In genomic region chr11:15757299-15757698, GRCh38 we compare ENCODE assay signal across 21 cellular contexts.
A peak's percentile ranks its signal among the peaks of the same experiment; 100 is the strongest.
DNase-seq lines count a peak whose midpoint lies in the region; ATAC-seq, FAIRE-seq and TF ChIP-seq lines count a peak whose summit lies in the region.
"Had no signal": no experiment of that assay in that cellular context is flagged by ENCODE, and none has a peak within 500 bp of the region (broad histone marks: within the 10 kb centered on the region; RNA-seq: fewer than 3 reads in every experiment).

No MANE protein-coding gene starts in this region.

- H3K36me3 Mint-ChIP-seq in activated naive CD4-positive, alpha-beta T cell treated with anti-CD3 and anti-CD28 coated beads, Interleukin-2, amount 10 ng/mL, durations not matched to agents 7 days and 5 days = no peaks in the 10 kb centered on the region
- H3K36me3 Mint-ChIP-seq: CD4-positive, CD25-positive, alpha-beta regulatory T cell had no signal

- H3K4me3 Mint-ChIP-seq in activated naive CD4-positive, alpha-beta T cell treated with anti-CD3 and anti-CD28 coated beads, Interleukin-2, amount 10 ng/mL, durations not matched to agents 7 days and 5 days = no peak overlapping the region

- CTCF ChIA-PET in GM12878 (lab: Yijun Ruan, JAX) = no interaction called here
- CTCF ChIA-PET in activated naive CD4-positive, alpha-beta T cell treated with anti-CD3 and anti-CD28 coated beads, Interleukin-2, amount 10 ng/mL, durations not matched to agents 7 days and 5 days (lab: Charles Lee) = no interaction called here

- H3K4me3 ChIP-seq in GM12878 = no peak overlapping the region
- H3K4me3 ChIP-seq: GM23248, MG63 had no signal

- no peaks in the 10 kb centered on the region for H3K4me1 Mint-ChIP-seq in activated naive CD4-positive, alpha-beta T cell treated with anti-CD3 and anti-CD28 coated beads, Interleukin-2, amount 10 ng/mL, durations not matched to agents 7 days and 5 days
- H3K4me1 Mint-ChIP-seq: CD4-positive, CD25-positive, alpha-beta regulatory T cell had no signal

- SMC1A ChIA-PET in GM12878 (lab: Charles Lee; ENCODE audit: uncharacterized antibody, unreplicated experiment) = no interaction called here

- H3K27me3 Mint-ChIP-seq in activated naive CD4-positive, alpha-beta T cell treated with anti-CD3 and anti-CD28 coated beads, Interleukin-2, amount 10 ng/mL, durations not matched to agents 7 days and 5 days = no peaks in the 10 kb centered on the region
- H3K27me3 Mint-ChIP-seq: CD4-positive, CD25-positive, alpha-beta regulatory T cell had no signal

- H3K4me1 ChIP-seq in GM12878 (ENCODE audit: control insufficient read depth, insufficient read depth, low read length) = 0 out of 2 replicates have a peak, but pooled peaks cover 4% of the 10 kb centered on the region

- no peaks in the 10 kb centered on the region; the same call in 2 of the 3 replicates for H3K9me3 ChIP-seq in GM12878 (replicated peaks; ENCODE audit: control insufficient read depth, insufficient read depth, low read length)
- H3K9me3 ChIP-seq: MG63 had no signal

- TF ChIP-seq POLR2A in GM12878 (IDR thresholded peaks at IDR 0.05; ENCODE audit: low read depth, low read length) = no peak

- H3K9ac ChIP-seq in GM12878 (ENCODE audit: control insufficient read depth, insufficient read depth, low read length) = no peak overlapping the region
- H3K9ac ChIP-seq: GM23248 had no signal

- no peak overlapping the region for H3K27ac Mint-ChIP-seq in activated naive CD4-positive, alpha-beta T cell treated with anti-CD3 and anti-CD28 coated beads, Interleukin-2, amount 10 ng/mL, durations not matched to agents 7 days and 5 days
- H3K27ac Mint-ChIP-seq: CD4-positive, CD25-positive, alpha-beta regulatory T cell had no signal

- ATAC-seq in HG02885 (IDR thresholded peaks at IDR 0.05; ENCODE audit: poor library complexity, unreplicated experiment) = peak; percentile 90
- peak; percentile 90 for ATAC-seq in GM12878
- ATAC-seq: HepG2 had no signal

- H2AFZ ChIP-seq in GM12878 (ENCODE audit: control insufficient read depth, low read depth, low read length) = no peak overlapping the region
- H2AFZ ChIP-seq: GM23248 had no signal

- DNase-seq in CD1c-positive myeloid dendritic cell (ENCODE audit: extremely low spot score) (peak; percentile 7), ELR (ENCODE audit: low read depth) (peak; percentile 14), GM12878 (ENCODE audit: low read depth, low spot score) (peak; percentile 8), epidermal melanocyte (ENCODE audit: insufficient read length, low spot score) (no peak), SK-N-DZ (ENCODE audit: low spot score) (no peak)
- DNase-seq in activated naive CD4-positive, alpha-beta T cell treated with anti-CD3 and anti-CD28 coated beads, Interleukin-2, amount 10 ng/mL, durations not matched to agents 7 days and 5 days = no peak
- no peak for DNase-seq in activated CD8-positive, alpha-beta memory T cell treated with anti-CD3 and anti-CD28 coated beads for 24 hours
- DNase-seq: AML-193; CD4-positive, CD25-positive, alpha-beta regulatory T cell; DMS53; GF-D8; GM23248; MG63; NCI-H1105 treated with DMSO at 0.1 percent for 48 hours; NCI-H1930; NCI-H2171; NCI-H510A; NCI-H82 had no signal

- POLR2A ChIA-PET in GM12878 (lab: Charles Lee) = no interaction called here

- in situ Hi-C loops in GM12878 (cut with MboI) = no loop called here

- H3K36me3 ChIP-seq in GM12878 (ENCODE audit: control insufficient read depth in 2 of 2, insufficient read depth in 2 of 2, low read length in 1 of 2) = no peaks in the 10 kb centered on the region
- H3K36me3 ChIP-seq: MG63 had no signal

- TF ChIP-seq EP300 in GM12878 (IDR thresholded peaks at IDR 0.05; ENCODE audit: borderline replicate concordance in 1 of 2, control insufficient read depth in 1 of 2, low read depth in 2 of 2, low read length in 2 of 2) = no peak

- H3K27ac ChIP-seq in GM12878 (ENCODE audit: control insufficient read depth, insufficient read depth) = no peak overlapping the region
- H3K27ac ChIP-seq: GM23248 had no signal

- RAD21 ChIA-PET in GM12878 (lab: Charles Lee; ENCODE audit: unreplicated experiment) = no interaction called here

- TF ChIP-seq RAD21 in GM12878 (IDR thresholded peaks at IDR 0.05; ENCODE audit: insufficient read depth, low read depth, low read length) = no peak

- H3K79me2 ChIP-seq in GM12878 (ENCODE audit: control insufficient read depth, insufficient read depth, low read length) = no peaks in the 10 kb centered on the region

- 46% methylated on average over 10 of the region's 10 CpGs for WGBS in GM12878 (ENCODE audit: insufficient coverage, insufficient replicate concordance, low lambda C conversion rate, missing lambda C conversion rate)

- peaks cover 3% of the 10 kb centered on the region for H3K9me3 Mint-ChIP-seq in activated naive CD4-positive, alpha-beta T cell treated with anti-CD3 and anti-CD28 coated beads, Interleukin-2, amount 10 ng/mL, durations not matched to agents 7 days and 5 days

- intact Hi-C loops in GM12878 (cut with micrococcal nuclease; ENCODE audit: unreplicated experiment) = no loop called here

- no TSS peak for BruUV-seq in GM12878 (replicated peaks; lab: Mats Ljungman, UMichigan)

- TF ChIP-seq CTCF in GM12878 (IDR thresholded peaks at IDR 0.05 in 2 of 3, conservative IDR thresholded peaks at IDR 0.05 in 1 of 3; ENCODE audit: control insufficient read depth in 2 of 3, extremely low read depth in 1 of 3, insufficient read depth in 1 of 3, low read depth in 3 of 3, low read length in 3 of 3) = no peak

- FAIRE-seq in GM12878 (lab: Jason Lieb, UNC) = no peak
- FAIRE-seq: GM19239, HepG2 had no signal

- no peak overlapping the region for H3K4me2 ChIP-seq in GM12878 (ENCODE audit: control insufficient read depth, insufficient read depth)

- H4K20me1 ChIP-seq in GM12878 (ENCODE audit: control insufficient read depth, insufficient read depth) = no peaks in the 10 kb centered on the region

- H3K27me3 ChIP-seq in GM12878 (replicated peaks in 1 of 2; ENCODE audit: control insufficient read depth in 2 of 2, insufficient read depth in 2 of 2, low read length in 1 of 2) = no peaks in the 10 kb centered on the region
- H3K27me3 ChIP-seq: MG63 had no signal

TF ChIP-seq in GM12878, 131 proteins besides CTCF, POLR2A, EP300 and RAD21 (continues in another document):
- TF ChIP-seq GATAD2B (conservative IDR thresholded peaks at IDR 0.05; ENCODE audit: low read depth) (peak; percentile 46; the same call in 1 of the 2 replicates), IKZF1 (conservative IDR thresholded peaks at IDR 0.05) (peak; percentile 76), POLR2AphosphoS2 (IDR thresholded peaks at IDR 0.05; ENCODE audit: low read depth, low read length) (no peak), ELK1 (IDR thresholded peaks at IDR 0.05; ENCODE audit: low read depth, low read length) (no peak), PML (IDR thresholded peaks at IDR 0.05; ENCODE audit: low read length) (no peak), NR2F1 (conservative IDR thresholded peaks at IDR 0.05) (0 out of 2 replicates have a peak, but pooled peaks have one; percentile 37), IKZF2 (IDR thresholded peaks at IDR 0.05) (peak in 1 of 2 experiments; percentile 28; a peak in 2 of 4 replicates)
- TF ChIP-seq, protein P1, sequence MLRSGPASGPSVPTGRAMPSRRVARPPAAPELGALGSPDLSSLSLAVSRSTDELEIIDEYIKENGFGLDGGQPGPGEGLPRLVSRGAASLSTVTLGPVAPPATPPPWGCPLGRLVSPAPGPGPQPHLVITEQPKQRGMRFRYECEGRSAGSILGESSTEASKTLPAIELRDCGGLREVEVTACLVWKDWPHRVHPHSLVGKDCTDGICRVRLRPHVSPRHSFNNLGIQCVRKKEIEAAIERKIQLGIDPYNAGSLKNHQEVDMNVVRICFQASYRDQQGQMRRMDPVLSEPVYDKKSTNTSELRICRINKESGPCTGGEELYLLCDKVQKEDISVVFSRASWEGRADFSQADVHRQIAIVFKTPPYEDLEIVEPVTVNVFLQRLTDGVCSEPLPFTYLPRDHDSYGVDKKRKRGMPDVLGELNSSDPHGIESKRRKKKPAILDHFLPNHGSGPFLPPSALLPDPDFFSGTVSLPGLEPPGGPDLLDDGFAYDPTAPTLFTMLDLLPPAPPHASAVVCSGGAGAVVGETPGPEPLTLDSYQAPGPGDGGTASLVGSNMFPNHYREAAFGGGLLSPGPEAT (IDR thresholded peaks at IDR 0.05; ENCODE audit: low read depth) = 0 out of 2 replicates have a peak, but pooled peaks have one; percentile 25

Comparison
In these comparisons a context has a peak if more than half of its experiments do, and no peak if none do; other contexts are left out.
1. DNase-seq: peak in CD1c-positive myeloid dendritic cell (single experiment), ELR (single experiment) and GM12878 (single experiment); none in epidermal melanocyte (single experiment), SK-N-DZ (single experiment), activated naive CD4-positive, alpha-beta T cell treated with anti-CD3 and anti-CD28 coated beads, Interleukin-2, amount 10 ng/mL, durations not matched to agents 7 days and 5 days (single experiment) and activated CD8-positive, alpha-beta memory T cell treated with anti-CD3 and anti-CD28 coated beads for 24 hours (single experiment).